In genomic region chr3:53651927-53652326, GRCh38 we compare ENCODE assay signal across 39 cellular contexts.
"Had no signal": no experiment of that assay in that cellular context is flagged by ENCODE, and none has a peak within 500 bp of the region (broad histone marks: within the 10 kb centered on the region; RNA-seq: fewer than 3 reads in every experiment).

No MANE protein-coding gene starts in this region.

- H3K4me1 ChIP-seq: body of pancreas, breast epithelium had no signal

- H3K36me3 Mint-ChIP-seq: activated CD4-positive, alpha-beta memory T cell treated with anti-CD3 and anti-CD28 coated beads for 36 hours; activated naive CD4-positive, alpha-beta T cell treated with anti-CD3 and anti-CD28 coated beads, Interleukin-2, amount 10 ng/mL, durations not matched to agents 7 days and 5 days; activated naive CD4-positive, alpha-beta T cell treated with anti-CD3 and anti-CD28 coated beads, Interleukin-2, amount 50 U/mL, for 24 hours; activated naive CD8-positive, alpha-beta T cell; activated naive CD8-positive, alpha-beta T cell treated with anti-CD3 and anti-CD28 coated beads, Interleukin-2, amount 10 ng/mL, durations not matched to agents 7 days and 5 days had no signal

- H3K4me3 ChIP-seq: body of pancreas, breast epithelium, cardiac muscle cell had no signal

- H3K27me3 ChIP-seq: body of pancreas, brain microvascular endothelial cell, breast epithelium, cardiac muscle cell had no signal

- H3K36me3 ChIP-seq: brain microvascular endothelial cell, breast epithelium, cardiac muscle cell had no signal

- FAIRE-seq: astrocyte, TTC549 had no signal

- ATAC-seq: activated CD8-positive, alpha-beta T cell treated with anti-CD3 and anti-CD28 coated beads for 36 hours; activated naive CD8-positive, alpha-beta T cell treated with anti-CD3 and anti-CD28 coated beads, Interleukin-2, amount 50 U/mL, for 24 hours; activated T-cell treated with anti-CD3 and anti-CD28 coated beads, Interleukin-2, amount 50 U/mL, for 4 hours; activated T-cell treated with anti-CD3 and anti-CD28 coated beads, Interleukin-2, amount 50 U/mL, for 72 hours; activated T-helper 17 cell treated with anti-CD3 and anti-CD28 coated beads, Interleukin-2, amount 50 U/mL, for 72 hours; body of pancreas had no signal

- H3K27ac ChIP-seq: body of pancreas, brain microvascular endothelial cell, breast epithelium, cardiac muscle cell, VCaP had no signal

- H3K4me1 Mint-ChIP-seq: activated naive CD4-positive, alpha-beta T cell treated with anti-CD3 and anti-CD28 coated beads, Interleukin-2, amount 10 ng/mL, durations not matched to agents 7 days and 5 days; activated naive CD4-positive, alpha-beta T cell treated with anti-CD3 and anti-CD28 coated beads, Interleukin-2, amount 50 U/mL, for 24 hours; activated naive CD8-positive, alpha-beta T cell treated with anti-CD3 and anti-CD28 coated beads, Interleukin-2, amount 10 ng/mL, durations not matched to agents 7 days and 5 days; activated T-helper 17 cell treated with anti-CD3 and anti-CD28 coated beads, Interleukin-2, amount 50 U/mL, for 72 hours; central memory CD8-positive, alpha-beta T cell had no signal

- H3K27ac Mint-ChIP-seq: activated B cell treated with CpG ODN at 0.5 μM for 24 hours; activated CD4-positive, alpha-beta memory T cell treated with anti-CD3 and anti-CD28 coated beads for 36 hours; activated CD4-positive, alpha-beta T cell treated with anti-CD3 and anti-CD28 coated beads, Interleukin-2, amount 10 ng/mL, durations not matched to agents 24 days and 14 days; activated CD8-positive, alpha-beta T cell treated with anti-CD3 and anti-CD28 coated beads for 36 hours; activated naive CD4-positive, alpha-beta T cell treated with anti-CD3 and anti-CD28 coated beads, Interleukin-2, amount 10 ng/mL, durations not matched to agents 7 days and 5 days; activated naive CD4-positive, alpha-beta T cell treated with anti-CD3 and anti-CD28 coated beads, Interleukin-2, amount 50 U/mL, for 24 hours; activated naive CD8-positive, alpha-beta T cell; activated naive CD8-positive, alpha-beta T cell treated with anti-CD3 and anti-CD28 coated beads, Interleukin-2, amount 10 ng/mL, durations not matched to agents 7 days and 5 days; activated naive CD8-positive, alpha-beta T cell treated with anti-CD3 and anti-CD28 coated beads, Interleukin-2, amount 50 U/mL, for 24 hours; activated T-cell treated with anti-CD3 and anti-CD28 coated beads, Interleukin-2, amount 50 U/mL, for 72 hours; activated T-helper 1 cell treated with anti-CD3 and anti-CD28 coated beads, Interleukin-12 subunit alpha, Interleukin-12 subunit beta, Interleukin-2, Interleukin-4 antibody, amounts not matched to agents 30 ng/mL and 10 ng/mL and 1 ng/mL, durations not matched to agents 14 hours and 24 hours and 36 hours; activated T-helper 17 cell treated with anti-CD3 and anti-CD28 coated beads, Interleukin-2, amount 50 U/mL, for 72 hours; T-helper 1 cell treated with Interleukin-12 subunit alpha and Interleukin-12 subunit beta and Interleukin-4 antibody, amounts not matched to agents 30 μg/mL and 1 μg/mL, for 36 hours; T-helper 2 cell treated with Interferon-gamma antibody and Interleukin-4, amounts not matched to agents 5 μg/mL and 100 μg/mL, for 36 hours had no signal

- H3K4me3 Mint-ChIP-seq: activated B cell treated with CpG ODN at 0.5 μM for 24 hours; activated CD4-positive, alpha-beta memory T cell treated with anti-CD3 and anti-CD28 coated beads for 36 hours; activated CD4-positive, alpha-beta T cell treated with anti-CD3 and anti-CD28 coated beads, Interleukin-2, amount 10 ng/mL, durations not matched to agents 24 days and 14 days; activated CD8-positive, alpha-beta T cell treated with anti-CD3 and anti-CD28 coated beads for 36 hours; activated naive CD4-positive, alpha-beta T cell treated with anti-CD3 and anti-CD28 coated beads, Interleukin-2, amount 10 ng/mL, durations not matched to agents 7 days and 5 days; activated naive CD4-positive, alpha-beta T cell treated with anti-CD3 and anti-CD28 coated beads, Interleukin-2, amount 50 U/mL, for 24 hours; activated naive CD8-positive, alpha-beta T cell; activated naive CD8-positive, alpha-beta T cell treated with anti-CD3 and anti-CD28 coated beads, Interleukin-2, amount 10 ng/mL, durations not matched to agents 7 days and 5 days; activated naive CD8-positive, alpha-beta T cell treated with anti-CD3 and anti-CD28 coated beads, Interleukin-2, amount 50 U/mL, for 24 hours; activated T-cell treated with anti-CD3 and anti-CD28 coated beads, Interleukin-2, amount 50 U/mL, for 4 hours; activated T-cell treated with anti-CD3 and anti-CD28 coated beads, Interleukin-2, amount 50 U/mL, for 72 hours; activated T-helper 1 cell treated with anti-CD3 and anti-CD28 coated beads, Interleukin-12 subunit alpha, Interleukin-12 subunit beta, Interleukin-2, Interleukin-4 antibody, amounts not matched to agents 30 ng/mL and 10 ng/mL and 1 ng/mL, durations not matched to agents 14 hours and 24 hours and 36 hours; activated T-helper 17 cell treated with anti-CD3 and anti-CD28 coated beads, Interleukin-2, amount 50 U/mL, for 72 hours; central memory CD8-positive, alpha-beta T cell; T-helper 1 cell treated with Interleukin-12 subunit alpha and Interleukin-12 subunit beta and Interleukin-4 antibody, amounts not matched to agents 30 μg/mL and 1 μg/mL, for 36 hours; T-helper 2 cell treated with Interferon-gamma antibody and Interleukin-4, amounts not matched to agents 5 μg/mL and 100 μg/mL, for 36 hours had no signal

- H3K9me3 ChIP-seq: body of pancreas, breast epithelium had no signal

- DNase-seq: activated B cell treated with CpG ODN at 0.5 μM for 24 hours; activated CD4-positive, alpha-beta memory T cell treated with anti-CD3 and anti-CD28 coated beads for 36 hours; activated CD4-positive, alpha-beta T cell treated with anti-CD3 and anti-CD28 coated beads for 4 hours; activated CD4-positive, alpha-beta T cell treated with anti-CD3 and anti-CD28 coated beads, Interleukin-2, amount 10 ng/mL, durations not matched to agents 24 days and 14 days; activated CD4-positive, alpha-beta T cell treated with anti-CD3 and anti-CD28 coated beads, Interleukin-2, amount 50 U/mL, for 1 hour; activated CD4-positive, alpha-beta T cell treated with anti-CD3 and anti-CD28 coated beads, Interleukin-2, amount 50 U/mL, for 4 hours; activated CD4-positive, CD25-positive, alpha-beta regulatory T cell treated with anti-CD3 and anti-CD28 coated beads, Interleukin-2, amount 50 U/mL, for 72 hours; activated CD8-positive, alpha-beta memory T cell treated with anti-CD3 and anti-CD28 coated beads, Interleukin-2, amount 50 U/mL, for 4 hours; activated CD8-positive, alpha-beta T cell treated with anti-CD3 and anti-CD28 coated beads for 36 hours; activated gamma-delta T cell; activated naive CD4-positive, alpha-beta T cell treated with anti-CD3 and anti-CD28 coated beads, Interleukin-2, amount 10 ng/mL, durations not matched to agents 7 days and 5 days; activated naive CD4-positive, alpha-beta T cell treated with Interleukin-2 at 50 U/mL for 16 hours; activated naive CD8-positive, alpha-beta T cell treated with anti-CD3 and anti-CD28 coated beads, Interleukin-2, amount 10 ng/mL, durations not matched to agents 7 days and 5 days; activated naive CD8-positive, alpha-beta T cell treated with anti-CD3 and anti-CD28 coated beads, Interleukin-2, amount 50 U/mL, for 24 hours; activated T-cell treated with anti-CD3 and anti-CD28 coated beads for 4 hours; activated T-cell treated with anti-CD3 and anti-CD28 coated beads, Interleukin-2, amount 50 U/mL, for 1 hour; activated T-cell treated with anti-CD3 and anti-CD28 coated beads, Interleukin-2, amount 50 U/mL, for 4 hours; activated T-cell treated with anti-CD3 and anti-CD28 coated beads, Interleukin-2, amount 50 U/mL, for 72 hours; amygdala; anterior cingulate cortex; body of pancreas; brain microvascular endothelial cell; caudate nucleus; cerebellar nuclear complex; T-helper 1 cell; T-helper 2 cell; T-helper 9 cell had no signal
